Comparison of ENCODE assay signal across 8 cellular contexts in the genomic region with DNA sequence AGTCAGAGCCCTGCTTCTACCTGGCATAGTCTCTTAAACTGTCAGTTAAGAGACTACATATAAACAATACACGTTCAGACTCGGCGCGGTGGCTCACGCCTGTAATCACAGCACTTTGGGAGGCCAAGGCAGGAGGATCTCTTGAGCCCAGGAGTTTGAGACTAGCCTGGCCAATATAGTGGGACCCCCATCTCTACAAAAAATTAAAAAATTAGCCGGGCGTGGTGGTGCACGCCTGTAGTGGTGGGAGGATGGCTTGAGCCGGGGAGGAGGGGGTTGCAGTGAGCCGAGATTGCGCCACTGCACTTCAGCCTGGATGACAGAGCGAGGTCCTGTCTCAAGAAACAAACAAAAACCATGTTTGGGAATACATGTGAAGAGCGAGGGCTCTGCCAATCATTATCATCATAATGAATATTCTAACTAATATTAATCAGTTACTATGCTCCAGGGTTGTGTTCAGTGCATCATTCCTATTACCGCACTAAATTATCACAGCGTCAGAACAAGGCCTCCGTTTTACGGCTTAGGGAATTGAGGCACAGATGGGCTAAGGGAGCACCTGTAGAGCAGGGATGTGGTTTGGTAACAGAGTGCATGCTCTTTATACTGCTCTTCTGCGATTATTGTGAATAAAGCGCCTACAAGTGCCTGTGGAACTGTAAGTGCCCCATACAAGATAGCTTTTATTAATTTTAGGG. TPM values are rescaled to one million over a fixed set of nuclear protein-coding genes. Genes with fewer than 3 reads are reported as not detected.
DNase-seq lines count a peak whose midpoint lies in the region; ATAC-seq, FAIRE-seq and TF ChIP-seq lines count a peak whose summit lies in the region.

No MANE protein-coding gene starts in this region.

- H3K27me3 ChIP-seq in Peyer's patch: no peaks in the 10 kb centered on the region
- H3K27me3 ChIP-seq in psoas muscle (ENCODE audit: insufficient read depth in 3 of 3, low read length in 2 of 3): no peaks in the 10 kb centered on the region

- TF ChIP-seq POLR2A in GM12891 (IDR thresholded peaks at IDR 0.05; ENCODE audit: low read depth, low read length) (no peak), Peyer's patch (IDR thresholded peaks at IDR 0.05) (no peak)

- H3K36me3 ChIP-seq in Peyer's patch (peaks cover 0 to 3% (median 0%) of the 10 kb centered on the region in 3 donors), psoas muscle (ENCODE audit: insufficient read depth in 1 of 2, low read depth in 1 of 2) (peaks cover 0 to 2% of the 10 kb centered on the region in 2 donors)

- 90 to 93% (median 91%) methylated on average over 19 of the region's 19 CpGs for WGBS in psoas muscle, 3 donors

- no peak for ATAC-seq in psoas muscle
- ATAC-seq in GM18517 (IDR thresholded peaks at IDR 0.05; ENCODE audit: unreplicated experiment): no peak

- H3K27ac ChIP-seq in Peyer's patch: peak overlapping the region in 3 of 4 donors; percentile 26 to 75 (median 26)
- peak overlapping the region; percentile 27 for H3K27ac ChIP-seq in epithelial cell of prostate
- H3K27ac ChIP-seq in psoas muscle: peak overlapping the region; percentile 96

- no peak for DNase-seq in GM12891 (ENCODE audit: insufficient read length, low spot score)
- DNase-seq in Peyer's patch: peak in 1 of 3 donors; percentile 45
- DNase-seq in epithelial cell of prostate (ENCODE audit: low read depth, low spot score): no peak
- DNase-seq in psoas muscle: peak in 1 of 2 donors; percentile 55
- DNase-seq in putamen (ENCODE audit: low spot score): no peak
- no peak for DNase-seq in HCEC 1CT
- DNase-seq in OCI-M1 (lab: John Stamatoyannopoulos, UW): no peak

- peak; percentile 52 for FAIRE-seq in GM12891 (lab: Jason Lieb, UNC)

- H3K4me3 ChIP-seq in Peyer's patch (peak overlapping the region; percentile 37 to 63 (median 60)), psoas muscle (peak overlapping the region; percentile 83)

- H3K4me1 ChIP-seq in Peyer's patch: peaks cover 4 to 42% (median 20%) of the 10 kb centered on the region in 4 donors
- H3K4me1 ChIP-seq in psoas muscle: peaks cover 33% of the 10 kb centered on the region

- intact Hi-C loops in psoas muscle (cut with DNase I): loop anchor here in 1 of 2 donors (5.0 kb wide), 1 partner anchor 63 kb away; no protein-coding TSS in a partner anchor

- TF ChIP-seq CTCF in Peyer's patch (IDR thresholded peaks at IDR 0.05): no peak
- no peak for TF ChIP-seq CTCF in psoas muscle (IDR thresholded peaks at IDR 0.05)

- H3K9me3 ChIP-seq in Peyer's patch (no peaks in the 10 kb centered on the region), psoas muscle (no peaks in the 10 kb centered on the region)

TF ChIP-seq in GM12891, 5 proteins besides CTCF, POLR2A, EP300 and RAD21:
- TF ChIP-seq POLR2AphosphoS5 (IDR thresholded peaks at IDR 0.05; ENCODE audit: low read depth, low read length): no peak
- no peak for TF ChIP-seq TAF1 (IDR thresholded peaks at IDR 0.05; ENCODE audit: low read depth, low read length)
- TF ChIP-seq POU2F2 (IDR thresholded peaks at IDR 0.05; ENCODE audit: low read depth, low read length): no peak
- no peak for TF ChIP-seq PAX5 (IDR thresholded peaks at IDR 0.05; ENCODE audit: insufficient read depth, low read length, severe bottlenecking)
- no peak for TF ChIP-seq SPI1 (IDR thresholded peaks at IDR 0.05; ENCODE audit: low read depth, low read length)

RNA-seq across cellular contexts. Expression of a gene that starts 0.8 kb away (rescaled TPM):
- 78.1 TPM for polyA plus RNA-seq in GM12891 (2012; ENCODE audit: low read depth, missing spikeins)
- 1 to 10 TPM; 1.7 to 7.7 (median 4.1) TPM for total RNA-seq in Peyer's patch
- 10 to 100 TPM; 29.5 to 32.7 (median 31.0) TPM for total RNA-seq in psoas muscle
- 10 to 100 TPM; 34.4 to 95.4 (median 67.9) TPM for polyA plus RNA-seq in psoas muscle

RNA-seq across cellular contexts. Expression of a gene that starts 1.9 kb away (rescaled TPM):
- 36.9 TPM for polyA plus RNA-seq in GM12891 (2012; ENCODE audit: low read depth, missing spikeins)
- 10 to 100 TPM in 3 of 4 donors, 1 to 10 TPM in 1; 5.1 to 17.3 (median 14.7) TPM for total RNA-seq in Peyer's patch
- 10 to 100 TPM in 2 of 4 donors, 1 to 10 TPM in 2; 6.8 to 13.7 (median 10.4) TPM for total RNA-seq in psoas muscle
- polyA plus RNA-seq in psoas muscle: 10 to 100 TPM in 2 of 3 donors, 1 to 10 TPM in 1; 8.8 to 10.5 (median 10.3) TPM

RNA-seq across cellular contexts. Expression of a gene that starts 40.4 kb away (rescaled TPM):
- polyA plus RNA-seq in GM12891 (2012; ENCODE audit: low read depth, missing spikeins): 0.08 TPM
- total RNA-seq in Peyer's patch (10 to 100 TPM; 27.0 to 98.2 (median 67.2) TPM), psoas muscle (10 to 100 TPM; 29.0 to 47.5 (median 41.9) TPM)
- polyA plus RNA-seq in psoas muscle: 10 to 100 TPM; 15.9 to 27.4 (median 22.5) TPM

Comparison
In these comparisons a context has a peak if more than half of its experiments do, and no peak if none do; other contexts are left out.
1. H3K27ac ChIP-seq: peak in every context shown above with its lines; median percentile 96 in psoas muscle; 27 in epithelial cell of prostate; 26 in Peyer's patch.